Comparison of ENCODE assay signal across 24 cellular contexts in genomic region chr1:116661633-116662032, GRCh38.
"Had no signal": no experiment of that assay in that cellular context is flagged by ENCODE, and none has a peak within 500 bp of the region (broad histone marks: within the 10 kb centered on the region; RNA-seq: fewer than 3 reads in every experiment).

No MANE protein-coding gene starts in this region.

- H3K79me2 ChIP-seq: parathyroid adenoma had no signal

- H3K27ac ChIP-seq: neutrophil, parathyroid adenoma, psoas muscle, right lobe of liver, sigmoid colon, stomach, thoracic aorta, thyroid gland, tibial nerve, upper lobe of left lung, vagina had no signal

- H3K27me3 ChIP-seq: right lobe of liver, sigmoid colon, thyroid gland, vagina had no signal

- H3K4me3 ChIP-seq: psoas muscle, right lobe of liver, sigmoid colon, stomach, thoracic aorta, thyroid gland, tibial nerve, upper lobe of left lung, vagina had no signal

- H3K9me3 ChIP-seq: neutrophil, psoas muscle, right lobe of liver, sigmoid colon, stomach, thoracic aorta, thyroid gland, tibial nerve, upper lobe of left lung, vagina had no signal

- DNase-seq: natural killer cell; nucleus accumbens; posterior cingulate gyrus; psoas muscle; right cardiac atrium; right lobe of liver; sigmoid colon; small intestine; stimulated activated CD4-positive, alpha-beta T cell treated with anti-CD3 and anti-CD28 coated beads, Interleukin-15, amount 100 ng/mL, for 24 hours; stimulated activated CD4-positive, alpha-beta T cell treated with anti-CD3 and anti-CD28 coated beads, Interleukin-2, amount 100 ng/mL, for 24 hours; stimulated activated CD4-positive, alpha-beta T cell treated with anti-CD3 and anti-CD28 coated beads, Interleukin-2, amount 100 ng/mL, for 48 hours; stimulated activated CD4-positive, alpha-beta T cell treated with anti-CD3 and anti-CD28 coated beads, Interleukin-4, amount 100 ng/mL, for 24 hours; stimulated activated naive B cell treated with anti-CD40 and anti-IgM and Interleukin-4, amounts not matched to agents 10 μg/mL and 1 μg/mL and 100 μg/mL, for 72 hours; stimulated activated naive CD4-positive, alpha-beta T cell treated with Interleukin-2 at 50 U/mL for 16 hours; stomach; thyroid gland had no signal

- H2AFZ ChIP-seq: parathyroid adenoma had no signal

- H3K36me3 ChIP-seq: neutrophil, right lobe of liver, sigmoid colon, stomach, thoracic aorta, thyroid gland, tibial nerve, upper lobe of left lung, vagina had no signal

- H3K9ac ChIP-seq: parathyroid adenoma had no signal

- ATAC-seq: natural killer cell; psoas muscle; right cardiac atrium; right lobe of liver; stimulated activated effector memory CD8-positive, alpha-beta T cell treated with anti-CD3 and anti-CD28 coated beads, Interleukin-12 subunit alpha, Interleukin-12 subunit beta, amount 100 ng/mL, for 72 hours; stimulated activated naive B cell treated with anti-CD40 and anti-IgM and Interleukin-4, amounts not matched to agents 10 μg/mL and 1 μg/mL and 100 μg/mL, for 72 hours had no signal

- FAIRE-seq: small intestine, urothelium cell line had no signal
